In genomic region chrX:124764354-124764753, GRCh38 we compare ENCODE assay signal across 33 cellular contexts.
"Had no signal": no experiment of that assay in that cellular context is flagged by ENCODE, and none has a peak within 500 bp of the region (broad histone marks: within the 10 kb centered on the region; RNA-seq: fewer than 3 reads in every experiment).

No MANE protein-coding gene starts in this region.

- H3K27ac Mint-ChIP-seq: activated CD4-positive, alpha-beta memory T cell treated with anti-CD3 and anti-CD28 coated beads for 36 hours; activated CD4-positive, alpha-beta T cell treated with anti-CD3 and anti-CD28 coated beads for 36 hours; activated CD4-positive, alpha-beta T cell treated with anti-CD3 and anti-CD28 coated beads, Interleukin-2, amount 10 ng/mL, durations not matched to agents 24 days and 14 days; activated CD8-positive, alpha-beta T cell treated with anti-CD3 and anti-CD28 coated beads, Interleukin-2, amount 10 ng/mL, durations not matched to agents 7 days and 5 days; activated naive CD4-positive, alpha-beta T cell treated with anti-CD3 and anti-CD28 coated beads for 36 hours; activated naive CD4-positive, alpha-beta T cell treated with anti-CD3 and anti-CD28 coated beads, Interleukin-2, amount 50 U/mL, for 24 hours; activated naive CD8-positive, alpha-beta T cell treated with anti-CD3 and anti-CD28 coated beads for 36 hours; activated naive CD8-positive, alpha-beta T cell treated with anti-CD3 and anti-CD28 coated beads, Interleukin-2, amount 50 U/mL, for 24 hours; activated T-helper 17 cell treated with anti-CD3 and anti-CD28 coated beads, Interleukin-2, amount 50 U/mL, for 72 hours; dendritic cell treated with granulocyte-macrophage colony-stimulating factor and Interleukin-4, amounts not matched to agents 40 ng/mL and 50 ng/mL, for 4 days; endodermal cell; T-helper 17 cell; T-helper 2 cell treated with Interferon-gamma antibody and Interleukin-4, amounts not matched to agents 5 μg/mL and 100 μg/mL, for 36 hours had no signal

- ATAC-seq: activated CD4-positive, alpha-beta T cell treated with anti-CD3 and anti-CD28 coated beads for 36 hours; activated CD8-positive, alpha-beta T cell treated with anti-CD3 and anti-CD28 coated beads, Interleukin-2, amount 10 ng/mL, durations not matched to agents 7 days and 5 days; activated naive CD8-positive, alpha-beta T cell treated with anti-CD3 and anti-CD28 coated beads, Interleukin-2, amount 50 U/mL, for 24 hours; activated T-cell treated with anti-CD3 and anti-CD28 coated beads, Interleukin-2, amount 50 U/mL, for 4 hours; activated T-helper 17 cell treated with anti-CD3 and anti-CD28 coated beads, Interleukin-2, amount 50 U/mL, for 72 hours; foreskin keratinocyte; gastrocnemius medialis; heart left ventricle; T-helper 17 cell had no signal

- DNase-seq: activated CD4-positive, alpha-beta memory T cell treated with anti-CD3 and anti-CD28 coated beads for 36 hours; activated CD4-positive, alpha-beta T cell treated with anti-CD3 and anti-CD28 coated beads for 36 hours; activated CD4-positive, alpha-beta T cell treated with anti-CD3 and anti-CD28 coated beads, Interleukin-2, amount 10 ng/mL, durations not matched to agents 24 days and 14 days; activated CD4-positive, CD25-positive, alpha-beta regulatory T cell; activated CD4-positive, CD25-positive, alpha-beta regulatory T cell treated with anti-CD3 and anti-CD28 coated beads, Interleukin-2, amount 50 U/mL, for 72 hours; activated CD8-positive, alpha-beta T cell treated with anti-CD3 and anti-CD28 coated beads, Interleukin-2, amount 10 ng/mL, durations not matched to agents 7 days and 5 days; activated effector memory CD4-positive, alpha-beta T cell treated with Interleukin-2 at 50 U/mL for 16 hours; activated naive CD4-positive, alpha-beta T cell treated with anti-CD3 and anti-CD28 coated beads for 36 hours; activated naive CD8-positive, alpha-beta T cell treated with anti-CD3 and anti-CD28 coated beads for 36 hours; activated naive CD8-positive, alpha-beta T cell treated with anti-CD3 and anti-CD28 coated beads, Interleukin-2, amount 50 U/mL, for 24 hours; activated T-cell treated with anti-CD3 and anti-CD28 coated beads, Interleukin-2, amount 50 U/mL, for 4 hours; adrenal gland; amygdala; aorta; brain microvascular endothelial cell; dorsolateral prefrontal cortex; effector memory CD4-positive, alpha-beta T cell; endodermal cell; foreskin keratinocyte; gastrocnemius medialis; glutamatergic neuron; heart left ventricle; T-helper 1 cell; T-helper 17 cell; T1000 had no signal

- H3K4me3 Mint-ChIP-seq: activated CD4-positive, alpha-beta memory T cell treated with anti-CD3 and anti-CD28 coated beads for 36 hours; activated CD4-positive, alpha-beta T cell treated with anti-CD3 and anti-CD28 coated beads for 36 hours; activated CD4-positive, alpha-beta T cell treated with anti-CD3 and anti-CD28 coated beads, Interleukin-2, amount 10 ng/mL, durations not matched to agents 24 days and 14 days; activated CD8-positive, alpha-beta T cell treated with anti-CD3 and anti-CD28 coated beads, Interleukin-2, amount 10 ng/mL, durations not matched to agents 7 days and 5 days; activated naive CD4-positive, alpha-beta T cell treated with anti-CD3 and anti-CD28 coated beads for 36 hours; activated naive CD4-positive, alpha-beta T cell treated with anti-CD3 and anti-CD28 coated beads, Interleukin-2, amount 50 U/mL, for 24 hours; activated naive CD8-positive, alpha-beta T cell treated with anti-CD3 and anti-CD28 coated beads for 36 hours; activated naive CD8-positive, alpha-beta T cell treated with anti-CD3 and anti-CD28 coated beads, Interleukin-2, amount 50 U/mL, for 24 hours; activated T-cell treated with anti-CD3 and anti-CD28 coated beads, Interleukin-2, amount 50 U/mL, for 4 hours; activated T-helper 17 cell treated with anti-CD3 and anti-CD28 coated beads, Interleukin-2, amount 50 U/mL, for 72 hours; central memory CD8-positive, alpha-beta T cell; dendritic cell treated with granulocyte-macrophage colony-stimulating factor and Interleukin-4, amounts not matched to agents 40 ng/mL and 50 ng/mL, for 4 days; endodermal cell; T-helper 17 cell; T-helper 2 cell treated with Interferon-gamma antibody and Interleukin-4, amounts not matched to agents 5 μg/mL and 100 μg/mL, for 36 hours had no signal

- H3K4me1 ChIP-seq: adrenal gland, esophagus muscularis mucosa, foreskin keratinocyte, gastrocnemius medialis, heart left ventricle had no signal

- H3K36me3 ChIP-seq: adrenal gland, brain microvascular endothelial cell, esophagus muscularis mucosa, gastrocnemius medialis, heart left ventricle had no signal

- H3K27me3 ChIP-seq: adrenal gland, brain microvascular endothelial cell, esophagus muscularis mucosa, foreskin keratinocyte, gastrocnemius medialis, heart left ventricle had no signal

- H3K4me1 Mint-ChIP-seq: activated CD4-positive, alpha-beta T cell treated with anti-CD3 and anti-CD28 coated beads for 36 hours; activated CD4-positive, alpha-beta T cell treated with anti-CD3 and anti-CD28 coated beads, Interleukin-2, amount 10 ng/mL, durations not matched to agents 24 days and 14 days; activated naive CD4-positive, alpha-beta T cell treated with anti-CD3 and anti-CD28 coated beads, Interleukin-2, amount 50 U/mL, for 24 hours; activated naive CD8-positive, alpha-beta T cell treated with anti-CD3 and anti-CD28 coated beads for 36 hours; activated naive CD8-positive, alpha-beta T cell treated with anti-CD3 and anti-CD28 coated beads, Interleukin-2, amount 50 U/mL, for 24 hours; activated T-helper 17 cell treated with anti-CD3 and anti-CD28 coated beads, Interleukin-2, amount 50 U/mL, for 72 hours; central memory CD8-positive, alpha-beta T cell; endodermal cell; T-helper 17 cell had no signal

- H3K9me3 Mint-ChIP-seq: activated CD4-positive, alpha-beta memory T cell treated with anti-CD3 and anti-CD28 coated beads for 36 hours; activated CD4-positive, alpha-beta T cell treated with anti-CD3 and anti-CD28 coated beads, Interleukin-2, amount 10 ng/mL, durations not matched to agents 24 days and 14 days; activated naive CD4-positive, alpha-beta T cell treated with anti-CD3 and anti-CD28 coated beads for 36 hours; activated naive CD4-positive, alpha-beta T cell treated with anti-CD3 and anti-CD28 coated beads, Interleukin-2, amount 50 U/mL, for 24 hours; activated naive CD8-positive, alpha-beta T cell treated with anti-CD3 and anti-CD28 coated beads for 36 hours; activated naive CD8-positive, alpha-beta T cell treated with anti-CD3 and anti-CD28 coated beads, Interleukin-2, amount 50 U/mL, for 24 hours; activated T-cell treated with anti-CD3 and anti-CD28 coated beads, Interleukin-2, amount 50 U/mL, for 4 hours; activated T-helper 17 cell treated with anti-CD3 and anti-CD28 coated beads, Interleukin-2, amount 50 U/mL, for 72 hours; central memory CD8-positive, alpha-beta T cell; dendritic cell treated with granulocyte-macrophage colony-stimulating factor and Interleukin-4, amounts not matched to agents 40 ng/mL and 50 ng/mL, for 4 days; T-helper 2 cell treated with Interferon-gamma antibody and Interleukin-4, amounts not matched to agents 5 μg/mL and 100 μg/mL, for 36 hours had no signal

- H3K36me3 Mint-ChIP-seq: activated CD4-positive, alpha-beta memory T cell treated with anti-CD3 and anti-CD28 coated beads for 36 hours; activated naive CD4-positive, alpha-beta T cell treated with anti-CD3 and anti-CD28 coated beads, Interleukin-2, amount 50 U/mL, for 24 hours; activated naive CD8-positive, alpha-beta T cell treated with anti-CD3 and anti-CD28 coated beads for 36 hours had no signal

- H3K27ac ChIP-seq: adrenal gland, brain microvascular endothelial cell, coronary artery, dorsolateral prefrontal cortex, esophagus muscularis mucosa, foreskin keratinocyte, gastrocnemius medialis, heart left ventricle had no signal

- FAIRE-seq: bronchial epithelial cell had no signal

- H3K4me3 ChIP-seq: adrenal gland, coronary artery, dorsolateral prefrontal cortex, esophagus muscularis mucosa, gastrocnemius medialis, heart left ventricle had no signal

- H3K9me3 ChIP-seq: adrenal gland, esophagus muscularis mucosa, gastrocnemius medialis, heart left ventricle had no signal

- H3K27me3 Mint-ChIP-seq: activated CD4-positive, alpha-beta memory T cell treated with anti-CD3 and anti-CD28 coated beads for 36 hours; activated CD4-positive, alpha-beta T cell treated with anti-CD3 and anti-CD28 coated beads for 36 hours; activated CD4-positive, alpha-beta T cell treated with anti-CD3 and anti-CD28 coated beads, Interleukin-2, amount 10 ng/mL, durations not matched to agents 24 days and 14 days; activated naive CD4-positive, alpha-beta T cell treated with anti-CD3 and anti-CD28 coated beads, Interleukin-2, amount 50 U/mL, for 24 hours; activated naive CD8-positive, alpha-beta T cell treated with anti-CD3 and anti-CD28 coated beads for 36 hours; activated naive CD8-positive, alpha-beta T cell treated with anti-CD3 and anti-CD28 coated beads, Interleukin-2, amount 50 U/mL, for 24 hours; activated T-helper 17 cell treated with anti-CD3 and anti-CD28 coated beads, Interleukin-2, amount 50 U/mL, for 72 hours; central memory CD8-positive, alpha-beta T cell; dendritic cell treated with granulocyte-macrophage colony-stimulating factor and Interleukin-4, amounts not matched to agents 40 ng/mL and 50 ng/mL, for 4 days; T-helper 17 cell had no signal
